ENCODE assay signal across 1 cellular context in genomic region chr9:26892251-26893029, GRCh38.
TF ChIP-seq lines count a peak whose summit lies in the region.

Gene CAAP1, minus strand, starts transcription at chr9:26892802. Its CDS starts 87 bp downstream, at chr9:26892715.

TF ChIP-seq in GM12878, 131 proteins besides CTCF, POLR2A, EP300 and RAD21 (continued from another document and continues in another):
- TF ChIP-seq MAX (IDR thresholded peaks at IDR 0.05; ENCODE audit: low read depth, low read length) = peak; percentile 81
- peak; percentile 76 for TF ChIP-seq ZBTB11 (CRISPR knock-in tag; IDR thresholded peaks at IDR 0.05)
- no peak for TF ChIP-seq ZNF217 (IDR thresholded peaks at IDR 0.05)
- TF ChIP-seq ZBTB40 (IDR thresholded peaks at IDR 0.05; ENCODE audit: borderline replicate concordance) = peak; percentile 94
- peak; percentile 82 for TF ChIP-seq E2F4 (IDR thresholded peaks at IDR 0.05; ENCODE audit: low read depth, low read length)
- TF ChIP-seq ZSCAN29 (IDR thresholded peaks at IDR 0.05) = 0 out of 2 replicates have a peak, but pooled peaks have one; percentile 29
- TF ChIP-seq ETV6 (conservative IDR thresholded peaks at IDR 0.05 in 1 of 2, IDR thresholded peaks at IDR 0.05 in 1 of 2; ENCODE audit: borderline replicate concordance in 1 of 2, low read depth in 1 of 2) = no peak
- peak; percentile 79 to 99 for TF ChIP-seq EGR1 (IDR thresholded peaks at IDR 0.05; ENCODE audit: borderline replicate concordance in 1 of 2, low read depth in 2 of 2, low read length in 2 of 2)
- peak; percentile 73; the same call in 1 of the 2 replicates for TF ChIP-seq CBX5 (IDR thresholded peaks at IDR 0.05; ENCODE audit: low read depth)
- TF ChIP-seq MTA3 (IDR thresholded peaks at IDR 0.05; ENCODE audit: borderline replicate concordance, low read length) = 0 out of 2 replicates have a peak, but pooled peaks have one; percentile 84
- TF ChIP-seq RAD51 (IDR thresholded peaks at IDR 0.05) = peak; percentile 26; the same call in 1 of the 2 replicates
- no peak for TF ChIP-seq PBX3 (IDR thresholded peaks at IDR 0.05; ENCODE audit: insufficient replicate concordance, low read depth, low read length)
- TF ChIP-seq PKNOX1 (IDR thresholded peaks at IDR 0.05) = peak; percentile 62
- no peak for TF ChIP-seq MEF2B (IDR thresholded peaks at IDR 0.05; ENCODE audit: partially characterized antibody, poor library complexity, severe bottlenecking)
- no peak for TF ChIP-seq ZNF592 (IDR thresholded peaks at IDR 0.05)
- TF ChIP-seq MTA2 (IDR thresholded peaks at IDR 0.05; ENCODE audit: low read depth) = no peak
- TF ChIP-seq TARDBP (IDR thresholded peaks at IDR 0.05; ENCODE audit: borderline replicate concordance) = peak; percentile 88; the same call in 1 of the 2 replicates
- 0 out of 2 replicates have a peak, but pooled peaks have one; percentile 46 for TF ChIP-seq MEF2A (IDR thresholded peaks at IDR 0.05; ENCODE audit: insufficient read depth, low read depth, low read length)
- peak; percentile 81 for TF ChIP-seq DPF2 (IDR thresholded peaks at IDR 0.05)
- TF ChIP-seq BCL11A (IDR thresholded peaks at IDR 0.05; ENCODE audit: low read depth, low read length) = no peak
- TF ChIP-seq YY1 (IDR thresholded peaks at IDR 0.05; ENCODE audit: low read depth, low read length) = peak; percentile 88
- peak; percentile 97 for TF ChIP-seq PML (IDR thresholded peaks at IDR 0.05; ENCODE audit: low read length)
- TF ChIP-seq CREM (IDR thresholded peaks at IDR 0.05; ENCODE audit: low read depth) = peak; percentile 100
- TF ChIP-seq YBX1 (IDR thresholded peaks at IDR 0.05) = no peak
- TF ChIP-seq RB1 (IDR thresholded peaks at IDR 0.05; ENCODE audit: borderline replicate concordance) = peak; percentile 44; the same call in 1 of the 2 replicates
- peak; percentile 66; the same call in 1 of the 2 replicates for TF ChIP-seq IRF4 (IDR thresholded peaks at IDR 0.05; ENCODE audit: low read depth, low read length)
- peak; percentile 71 for TF ChIP-seq MXI1 (IDR thresholded peaks at IDR 0.05; ENCODE audit: low read depth, low read length)
- TF ChIP-seq TCF3 (IDR thresholded peaks at IDR 0.05; ENCODE audit: borderline replicate concordance, insufficient read depth, low read depth, low read length) = peak; percentile 55
- TF ChIP-seq KDM1A (IDR thresholded peaks at IDR 0.05; ENCODE audit: borderline replicate concordance) = no peak
- peak; percentile 60 for TF ChIP-seq NR2F1 (conservative IDR thresholded peaks at IDR 0.05)
- TF ChIP-seq CHD2 (IDR thresholded peaks at IDR 0.05; ENCODE audit: borderline replicate concordance, low read depth, low read length) = peak; percentile 80
- TF ChIP-seq ATF3 (IDR thresholded peaks at IDR 0.05; ENCODE audit: borderline replicate concordance, extremely low read depth, low read depth, low read length) = peak; percentile 56; the same call in 1 of the 2 replicates
- TF ChIP-seq ZNF207 (IDR thresholded peaks at IDR 0.05; ENCODE audit: borderline replicate concordance) = peak; percentile 75; the same call in 1 of the 2 replicates
- TF ChIP-seq RCOR1 (conservative IDR thresholded peaks at IDR 0.05; ENCODE audit: low read depth, low read length) = peak; percentile 18; the same call in 1 of the 2 replicates
- no peak for TF ChIP-seq ZNF274 (IDR thresholded peaks at IDR 0.05; ENCODE audit: insufficient read depth, insufficient read length)
- TF ChIP-seq TBL1XR1 (IDR thresholded peaks at IDR 0.05; ENCODE audit: low read depth, low read length) = peak; percentile 9; the same call in 1 of the 2 replicates
- no peak for TF ChIP-seq ZBTB4 (CRISPR knock-in tag; IDR thresholded peaks at IDR 0.05)
- no peak for TF ChIP-seq SREBF2 (IDR thresholded peaks at IDR 0.05; ENCODE audit: low read length)
- TF ChIP-seq POLR2AphosphoS2 (IDR thresholded peaks at IDR 0.05; ENCODE audit: low read depth, low read length) = peak; percentile 93
- TF ChIP-seq MYB (IDR thresholded peaks at IDR 0.05; ENCODE audit: borderline replicate concordance, low read depth, low read length) = no peak
- TF ChIP-seq SP1 (IDR thresholded peaks at IDR 0.05; ENCODE audit: low read depth, low read length) = peak; percentile 78
- TF ChIP-seq RBBP5 (conservative IDR thresholded peaks at IDR 0.05) = peak; percentile 90; the same call in 1 of the 2 replicates
- peak; percentile 99; the same call in 1 of the 2 replicates for TF ChIP-seq ASH2L (IDR thresholded peaks at IDR 0.05; ENCODE audit: borderline replicate concordance, low read depth)
- no peak for TF ChIP-seq CHD1 (IDR thresholded peaks at IDR 0.05; ENCODE audit: low read depth, low read length)
